30 cellular contexts compared by ENCODE assay signal in the genomic region with DNA sequence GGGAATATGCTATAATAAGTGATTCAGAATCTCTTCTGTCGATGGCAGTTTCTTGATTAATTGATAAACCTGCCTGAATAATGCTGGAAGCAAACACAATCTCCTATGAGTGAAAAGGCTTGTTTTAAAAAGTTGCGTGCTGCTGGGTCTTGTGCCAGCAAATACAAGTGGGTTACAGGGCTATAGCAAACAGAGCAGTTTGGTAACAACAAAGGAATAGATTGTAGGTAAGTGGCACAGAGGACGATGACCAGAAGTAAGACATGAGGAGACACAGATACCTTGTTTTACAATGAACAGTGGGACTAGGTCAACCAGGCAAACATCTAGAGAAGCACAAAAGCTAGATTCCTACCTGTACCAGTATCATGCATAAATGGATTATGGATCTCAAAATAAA. TPM values are rescaled to one million over a fixed set of nuclear protein-coding genes. Genes with fewer than 3 reads are reported as not detected.
A peak's percentile ranks its signal among the peaks of the same experiment; 100 is the strongest.
DNase-seq lines count a peak whose midpoint lies in the region; ATAC-seq and TF ChIP-seq lines count a peak whose summit lies in the region.
"Had no signal": no experiment of that assay in that cellular context is flagged by ENCODE, and none has a peak within 500 bp of the region (broad histone marks: within the 10 kb centered on the region; RNA-seq: fewer than 3 reads in every experiment).

No MANE protein-coding gene starts in this region.

- no peaks in the 10 kb centered on the region for H3K27me3 ChIP-seq in IMR-90 (ENCODE audit: control insufficient read depth, insufficient read depth, low read length)
- no peaks in the 10 kb centered on the region for H3K27me3 ChIP-seq in ascending aorta
- H3K27me3 ChIP-seq: heart left ventricle, pancreas, suprapubic skin, vagina had no signal

- TF ChIP-seq POLR2A in IMR-90 (IDR thresholded peaks at IDR 0.05; ENCODE audit: low read depth, low read length) = no peak

- peaks cover 40% of the 10 kb centered on the region for H4K20me1 ChIP-seq in IMR-90 (ENCODE audit: insufficient read depth, low read length)

- H3K4me2 ChIP-seq in IMR-90 (ENCODE audit: low read depth, low read length) = no peak overlapping the region

- H3K27ac Mint-ChIP-seq in brain (peak overlapping the region in 3 of 5 experiments; percentile 24 to 63 (median 46)), osteocyte (ENCODE audit: unreplicated experiment) (peak overlapping the region; percentile 92), immature natural killer cell (peak overlapping the region in 1 of 6 donors; percentile 61)
- H3K27ac Mint-ChIP-seq: activated CD8-positive, alpha-beta T cell treated with anti-CD3 and anti-CD28 coated beads, Interleukin-2, amount 10 ng/mL, durations not matched to agents 7 days and 5 days; activated naive CD8-positive, alpha-beta T cell treated with anti-CD3 and anti-CD28 coated beads, Interleukin-2, amount 10 ng/mL, durations not matched to agents 7 days and 5 days; CD4-positive, alpha-beta memory T cell; stimulated activated memory B cell treated with anti-CD40 and anti-IgM and Interleukin-4, amounts not matched to agents 10 μg/mL and 1 μg/mL and 100 μg/mL, for 72 hours; T-helper 17 cell had no signal

- peak overlapping the region in 1 of 2 experiments; percentile 53; a peak in 1 of 4 replicates for H4K8ac ChIP-seq in IMR-90 (ENCODE audit: low read depth in 2 of 2, low read length in 2 of 2)

- H3K4me1 ChIP-seq in IMR-90 (ENCODE audit: control insufficient read depth, insufficient read depth, low read length) (peaks cover 31% of the 10 kb centered on the region), ascending aorta (peaks cover 10 to 29% of the 10 kb centered on the region in 2 donors)

- H3K23ac ChIP-seq in IMR-90 (ENCODE audit: low read depth, low read length) = peak overlapping the region; percentile 21; the same call in 1 of the 2 replicates

- dilution Hi-C loops in IMR-90 (cut with HindIII; ENCODE audit: low sequenced_read_pairs, unreplicated experiment) = no loop called here

- no peak overlapping the region for H2AFZ ChIP-seq in IMR-90 (replicated peaks; ENCODE audit: low read length, poor library complexity)

- H2AK9ac ChIP-seq in IMR-90 (replicated peaks; ENCODE audit: low read depth, low read length, poor library complexity) = no peak overlapping the region

- H3K4me1 Mint-ChIP-seq in brain (peaks cover 14% of the 10 kb centered on the region), osteocyte (ENCODE audit: unreplicated experiment) (peaks cover 70% of the 10 kb centered on the region), immature natural killer cell (peaks cover 4 to 6% of the 10 kb centered on the region in 2 donors)

- no peak overlapping the region for H3K4me3 Mint-ChIP-seq in brain
- H3K4me3 Mint-ChIP-seq in osteocyte (ENCODE audit: unreplicated experiment) = no peak overlapping the region
- no peak overlapping the region for H3K4me3 Mint-ChIP-seq in immature natural killer cell
- H3K4me3 Mint-ChIP-seq: activated CD8-positive, alpha-beta T cell treated with anti-CD3 and anti-CD28 coated beads, Interleukin-2, amount 10 ng/mL, durations not matched to agents 7 days and 5 days; activated naive CD8-positive, alpha-beta T cell treated with anti-CD3 and anti-CD28 coated beads, Interleukin-2, amount 10 ng/mL, durations not matched to agents 7 days and 5 days; CD4-positive, alpha-beta memory T cell; nephron progenitor cell; stimulated activated memory B cell treated with anti-CD40 and anti-IgM and Interleukin-4, amounts not matched to agents 10 μg/mL and 1 μg/mL and 100 μg/mL, for 72 hours; T-helper 17 cell had no signal

- H3K14ac ChIP-seq in IMR-90 (replicated peaks; ENCODE audit: low read depth, low read length) = 0 out of 2 replicates have a peak overlapping the region, but pooled peaks have one; percentile 11

- peaks cover 51% of the 10 kb centered on the region for H3K9me1 ChIP-seq in IMR-90 (ENCODE audit: insufficient read depth, low read length)

- H3K27me3 Mint-ChIP-seq in brain = no peaks in the 10 kb centered on the region
- H3K27me3 Mint-ChIP-seq in osteocyte (ENCODE audit: unreplicated experiment) = no peaks in the 10 kb centered on the region
- H3K27me3 Mint-ChIP-seq in immature natural killer cell (ENCODE audit: low read depth in 3 of 3) = peaks cover 0 to 4% (median 0%) of the 10 kb centered on the region in 3 donors
- H3K27me3 Mint-ChIP-seq: activated naive CD8-positive, alpha-beta T cell treated with anti-CD3 and anti-CD28 coated beads, Interleukin-2, amount 10 ng/mL, durations not matched to agents 7 days and 5 days; CD4-positive, alpha-beta memory T cell; stimulated activated memory B cell treated with anti-CD40 and anti-IgM and Interleukin-4, amounts not matched to agents 10 μg/mL and 1 μg/mL and 100 μg/mL, for 72 hours; T-helper 17 cell had no signal

- peaks cover 44% of the 10 kb centered on the region for H3K36me3 Mint-ChIP-seq in brain
- peaks cover 44% of the 10 kb centered on the region for H3K36me3 Mint-ChIP-seq in osteocyte (ENCODE audit: unreplicated experiment)
- peaks cover 0 to 17% (median 4%) of the 10 kb centered on the region in 3 donors for H3K36me3 Mint-ChIP-seq in immature natural killer cell

- peak overlapping the region; percentile 90 for H2AK5ac ChIP-seq in IMR-90 (ENCODE audit: low read depth, low read length)

- ATAC-seq in IMR-90 (ENCODE audit: low read depth) = no peak
- ATAC-seq in GM18520 (IDR thresholded peaks at IDR 0.05; ENCODE audit: unreplicated experiment) = no peak
- ATAC-seq: activated CD8-positive, alpha-beta T cell treated with anti-CD3 and anti-CD28 coated beads, Interleukin-2, amount 10 ng/mL, durations not matched to agents 7 days and 5 days; stimulated activated memory B cell treated with anti-CD40 and anti-IgM and Interleukin-4, amounts not matched to agents 10 μg/mL and 1 μg/mL and 100 μg/mL, for 72 hours; T-helper 17 cell had no signal

- no peak for TF ChIP-seq RAD21 in IMR-90 (IDR thresholded peaks at IDR 0.05; ENCODE audit: low read length)

- H3K4ac ChIP-seq in IMR-90 (ENCODE audit: low read depth, low read length) = peak overlapping the region; percentile 77

- peak overlapping the region; percentile 61; the same call in 1 of the 2 replicates for H3K18ac ChIP-seq in IMR-90 (ENCODE audit: low read depth, low read length)

- peak overlapping the region; percentile 80 for H2BK20ac ChIP-seq in IMR-90 (ENCODE audit: low read depth, low read length)

- no peak overlapping the region; the same call in 1 of the 2 replicates for H4K5ac ChIP-seq in IMR-90 (ENCODE audit: low read depth, low read length)

- H2BK15ac ChIP-seq in IMR-90 (ENCODE audit: low read depth, low read length) = peak overlapping the region; percentile 35; the same call in 2 of the 3 replicates

- intact Hi-C loops in IMR-90 (cut with micrococcal nuclease) (no loop called here), ascending aorta (cut with DNase I) (no loop called here)

- CTCF ChIA-PET in IMR-90 (lab: Yijun Ruan, JAX) = no interaction called here

- H3K56ac ChIP-seq in IMR-90 (ENCODE audit: extremely low read depth, insufficient read depth, low read length) = no peak overlapping the region

- H3K9me3 ChIP-seq in IMR-90 (ENCODE audit: control insufficient read depth, insufficient read depth, low read length) (no peaks in the 10 kb centered on the region), ascending aorta (no peaks in the 10 kb centered on the region)
- H3K9me3 ChIP-seq: heart left ventricle, pancreas, suprapubic skin, vagina had no signal

- peak overlapping the region; percentile 90 for H3K27ac ChIP-seq in C4-2B
- no peak overlapping the region for H3K27ac ChIP-seq in IMR-90 (ENCODE audit: insufficient read depth, low read length)
- peak overlapping the region in 1 of 2 donors; percentile 27 for H3K27ac ChIP-seq in ascending aorta
- H3K27ac ChIP-seq: heart left ventricle, pancreas, suprapubic skin, vagina had no signal

- peak overlapping the region; percentile 65 for H4K91ac ChIP-seq in IMR-90 (ENCODE audit: insufficient read depth, low read depth, low read length)

- H2BK5ac ChIP-seq in IMR-90 (ENCODE audit: low read depth, low read length, poor library complexity, severe bottlenecking) = peak overlapping the region; percentile 48

- H2BK120ac ChIP-seq in IMR-90 (ENCODE audit: low read depth, low read length) = peak overlapping the region; percentile 67

- no peak overlapping the region for H3K9ac ChIP-seq in IMR-90 (ENCODE audit: low read depth, low read length)

- H3K9me3 Mint-ChIP-seq in brain (no peaks in the 10 kb centered on the region), osteocyte (ENCODE audit: unreplicated experiment) (no peaks in the 10 kb centered on the region), immature natural killer cell (no peaks in the 10 kb centered on the region)
- H3K9me3 Mint-ChIP-seq: activated naive CD8-positive, alpha-beta T cell treated with anti-CD3 and anti-CD28 coated beads, Interleukin-2, amount 10 ng/mL, durations not matched to agents 7 days and 5 days; CD4-positive, alpha-beta memory T cell; nephron progenitor cell; stimulated activated memory B cell treated with anti-CD40 and anti-IgM and Interleukin-4, amounts not matched to agents 10 μg/mL and 1 μg/mL and 100 μg/mL, for 72 hours had no signal

- DNase-seq in IMR-90 = no peak
- DNase-seq in osteocyte (ENCODE audit: extremely low spot score, unreplicated experiment) = no peak
- no peak for DNase-seq in immature natural killer cell
- no peak for DNase-seq in Kasumi-1 (lab: John Stamatoyannopoulos, UW)
- DNase-seq in ascending aorta (ENCODE audit: low spot score in 2 of 2) = no peak
- DNase-seq: activated CD4-positive, alpha-beta T cell treated with anti-CD3 and anti-CD28 coated beads for 1 hour; activated CD8-positive, alpha-beta T cell treated with anti-CD3 and anti-CD28 coated beads, Interleukin-2, amount 10 ng/mL, durations not matched to agents 7 days and 5 days; activated effector memory CD4-positive, alpha-beta T cell treated with anti-CD3 and anti-CD28 coated beads, Interleukin-2, amount 50 U/mL, for 16 hours; activated naive CD8-positive, alpha-beta T cell treated with anti-CD3 and anti-CD28 coated beads, Interleukin-2, amount 10 ng/mL, durations not matched to agents 7 days and 5 days; CD4-positive, alpha-beta memory T cell; DMS153; effector CD8-positive, alpha-beta T cell; GOT3; heart left ventricle; NCI-H1092 treated with DMSO at 0.1 percent for 48 hours; NCI-H187 treated with DMSO at 0.1 percent for 48 hours; NCI-H524 treated with DMSO at 0.1 percent for 48 hours; nephron progenitor cell; stimulated activated CD4-positive, alpha-beta T cell treated with anti-CD3 and anti-CD28 coated beads, Interleukin-12 subunit alpha, Interleukin-12 subunit beta, amount 100 ng/mL, for 4 hours; stimulated activated CD4-positive, alpha-beta T cell treated with anti-CD3 and anti-CD28 coated beads, Interleukin-4, amount 100 ng/mL, for 4 hours; T-helper 17 cell had no signal

- POLR2A ChIA-PET in IMR-90 (lab: Charles Lee; ENCODE audit: unreplicated experiment) = interaction anchor here (1.5 kb wide), 1 partner anchor 10 kb away, joined by 4 read pairs; no protein-coding TSS in a partner anchor

- H3K4me3 ChIP-seq in IMR-90 (ENCODE audit: insufficient read depth, low read depth, low read length) (no peak overlapping the region), ascending aorta (no peak overlapping the region)
- H3K4me3 ChIP-seq: lung, pancreas, SK-N-MC, suprapubic skin had no signal

- BruUV-seq in IMR-90 (replicated peaks; lab: Mats Ljungman, UMichigan) = no TSS peak

- in situ Hi-C loops in IMR-90 (cut with MboI; ENCODE audit: low sequenced_read_pairs) = no loop called here

- 100% methylated on average over 1 of the region's 3 CpGs; no CpG with 5 or more reads in 1 of the 2 experiments for WGBS in IMR-90 (ENCODE audit: extremely low coverage in 2 of 2, insufficient read length in 1 of 2), 2 experiments

- H3K36me3 ChIP-seq in IMR-90 (ENCODE audit: control insufficient read depth, insufficient read depth, low read length) (peaks cover 32% of the 10 kb centered on the region), ascending aorta (peaks cover 14 to 46% of the 10 kb centered on the region in 2 donors)

- no peak for TF ChIP-seq CTCF in C4-2B (conservative IDR thresholded peaks at IDR 0.05)
- TF ChIP-seq CTCF in IMR-90 (conservative IDR thresholded peaks at IDR 0.05; ENCODE audit: low read depth, low read length) = no peak
- TF ChIP-seq CTCF in brain (conservative IDR thresholded peaks at IDR 0.05) = no peak
- TF ChIP-seq CTCF in osteocyte (IDR thresholded peaks at IDR 0.05) = no peak
- no peak for TF ChIP-seq CTCF in ascending aorta (IDR thresholded peaks at IDR 0.05)

- H3K79me1 ChIP-seq in IMR-90 (ENCODE audit: low read depth in 1 of 2, low read length in 2 of 2) = peaks cover 44 to 92% of the 10 kb centered on the region in 2 experiments

RNA-seq across cellular contexts. Expression of a gene that starts 23.7 kb away (rescaled TPM):
- total RNA-seq in IMR-90 (2012; rRNA removed) (7.5 and 7.9 TPM in 2 replicates), osteocyte (63.0 and 64.6 TPM in 2 replicates), ascending aorta (75.6 TPM)
- polyA plus RNA-seq in IMR-90 (2012; rRNA removed) (24.8 and 27.5 TPM in 2 replicates), brain (ENCODE audit: insufficient read depth, low read depth, low replicate concordance) (25.8 TPM), immature natural killer cell (10 to 100 TPM; 11.4 to 25.0 (median 14.5) TPM)
- polyA plus RNA-seq in IMR-90 (2012; cell fraction: cytosol; rRNA removed) = 14.4 and 23.9 TPM in 2 replicates
- 48.3 and 135 TPM in 2 replicates for polyA plus RNA-seq in IMR-90 (2012; cell fraction: nucleus; rRNA removed; ENCODE audit: low replicate concordance)

RNA-seq across cellular contexts. Expression of a gene that starts 47.7 kb away (rescaled TPM):
- total RNA-seq in IMR-90 (2012; rRNA removed) (0.18 and 0.28 TPM in 2 replicates), osteocyte (3.0 and 3.7 TPM in 2 replicates), ascending aorta (not detected)
- polyA plus RNA-seq in IMR-90 (2012; rRNA removed) (0.84 and 1.1 TPM in 2 replicates), brain (ENCODE audit: insufficient read depth, low read depth, low replicate concordance) (1.3 TPM), immature natural killer cell (under 1 TPM in 1 of 3 donors, not detected in 2; 0.23 TPM)
- 0.22 and 0.96 TPM in 2 replicates for polyA plus RNA-seq in IMR-90 (2012; cell fraction: cytosol; rRNA removed)
- 2.6 and 6.7 TPM in 2 replicates for polyA plus RNA-seq in IMR-90 (2012; cell fraction: nucleus; rRNA removed; ENCODE audit: low replicate concordance)
